In genomic region chr1:161198877-161199431, GRCh38 we compare ENCODE assay signal across 8 cellular contexts. TPM values are rescaled to one million over a fixed set of nuclear protein-coding genes. Genes with fewer than 3 reads are reported as not detected.
A peak's percentile ranks its signal among the peaks of the same experiment; 100 is the strongest.
DNase-seq lines count a peak whose midpoint lies in the region; ATAC-seq, FAIRE-seq and TF ChIP-seq lines count a peak whose summit lies in the region.

Gene ADAMTS4 (minus strand): TSS chr1:161199054. CDS start chr1:161198627, 427 bp downstream.

- H3K27me3 Mint-ChIP-seq in mesothelial cell of epicardium (ENCODE audit: low read depth): no peaks in the 10 kb centered on the region

- H3K36me3 ChIP-seq in ACC112 (ENCODE audit: insufficient read depth, low read length): peaks cover 6% of the 10 kb centered on the region; the same call in 1 of the 2 replicates
- peaks cover 3% of the 10 kb centered on the region for H3K36me3 ChIP-seq in ectodermal cell (ENCODE audit: control insufficient read depth, insufficient read depth, low read length)
- no peaks in the 10 kb centered on the region for H3K36me3 ChIP-seq in urinary bladder (ENCODE audit: insufficient read depth)

- peak within 1 kb of the TSS; percentile 62 for H3K4me3 Mint-ChIP-seq in mesothelial cell of epicardium

- H3K9me3 ChIP-seq in ectodermal cell (ENCODE audit: control insufficient read depth, low read length): no peaks in the 10 kb centered on the region

- no peak for ATAC-seq in HG03457 (IDR thresholded peaks at IDR 0.05; ENCODE audit: unreplicated experiment)

- TF ChIP-seq CTCF in mesothelial cell of epicardium (IDR thresholded peaks at IDR 0.05; ENCODE audit: unreplicated experiment): no peak

- H3K9me3 Mint-ChIP-seq in mesothelial cell of epicardium: no peaks in the 10 kb centered on the region

- H3K27ac ChIP-seq in ACC112 (ENCODE audit: low read depth, low read length) (peak within 1 kb of the TSS; percentile 99), ectodermal cell (ENCODE audit: insufficient read depth, low read depth, low read length, poor library complexity, severe bottlenecking) (peak within 1 kb of the TSS; percentile 58), urinary bladder (ENCODE audit: low read depth) (peak within 1 kb of the TSS; percentile 55)

- DNase-seq in NCI-H526 (lab: John Stamatoyannopoulos, UW) (peak; percentile 28 to 67), mesothelial cell of epicardium (ENCODE audit: low spot score in 2 of 2, unreplicated experiment in 2 of 2) (no peak), GM19239 (ENCODE audit: insufficient read length, low spot score) (no peak), NCI-H2196 (lab: John Stamatoyannopoulos, UW; ENCODE audit: unreplicated experiment) (no peak)

- WGBS in ectodermal cell, 2 experiments: 48 to 56% methylated on average over 11 of the region's 11 CpGs
- WGBS in urinary bladder: 16% methylated on average over 11 of the region's 11 CpGs

- H2AFZ ChIP-seq in ACC112 (ENCODE audit: low read length, unreplicated experiment): peak within 1 kb of the TSS; percentile 63

- H3K4me1 Mint-ChIP-seq in mesothelial cell of epicardium: peaks cover 53% of the 10 kb centered on the region

- H3K4me1 ChIP-seq in ACC112 (ENCODE audit: control insufficient read depth, insufficient read depth, low read length, unreplicated experiment) (peaks cover 75% of the 10 kb centered on the region), ectodermal cell (ENCODE audit: control insufficient read depth, insufficient read depth, low read length) (peaks cover 54% of the 10 kb centered on the region), urinary bladder (ENCODE audit: insufficient read depth) (peaks cover 2% of the 10 kb centered on the region)

- H3K4me3 ChIP-seq in ACC112 (ENCODE audit: low read depth, low read length) (peak within 1 kb of the TSS; percentile 87), ectodermal cell (ENCODE audit: insufficient read depth, low read depth, low read length) (peak within 1 kb of the TSS; percentile 7), urinary bladder (ENCODE audit: low read depth, low read length) (peak within 1 kb of the TSS; percentile 6)

- peaks cover 40% of the 10 kb centered on the region for H3K79me2 ChIP-seq in ACC112 (ENCODE audit: control insufficient read depth, insufficient read depth, low read length, unreplicated experiment)

- H3K36me3 Mint-ChIP-seq in mesothelial cell of epicardium: peaks cover 2% of the 10 kb centered on the region

- H3K27me3 ChIP-seq in ACC112 (ENCODE audit: insufficient read depth, low read length) (no peaks in the 10 kb centered on the region), ectodermal cell (ENCODE audit: control insufficient read depth, insufficient read depth, low read length, poor library complexity, severe bottlenecking) (no peaks in the 10 kb centered on the region)

- peak within 1 kb of the TSS; percentile 92 for H3K27ac Mint-ChIP-seq in mesothelial cell of epicardium

- no peak for FAIRE-seq in GM19239 (lab: Jason Lieb, UNC)

RNA-seq across cellular contexts. Expression of gene ADAMTS4, which starts in this region (rescaled TPM):
- 6.4 TPM for polyA plus RNA-seq in ectodermal cell (2013, experiment 1 of 4)
- 5.7 TPM for polyA plus RNA-seq in ectodermal cell (2013, experiment 2 of 4)
- 2.9 TPM for polyA plus RNA-seq in ectodermal cell (2013, experiment 3 of 4)
- 4.0 TPM for polyA plus RNA-seq in ectodermal cell (2013, experiment 4 of 4)
- 6.8 to 9.9 TPM (median 9.2 TPM) in 3 replicates for total RNA-seq in mesothelial cell of epicardium
- 4.4 TPM for total RNA-seq in urinary bladder
- polyA plus RNA-seq in urinary bladder: 19.6 TPM

Comparison
In these comparisons a context has a peak if more than half of its experiments do, and no peak if none do; other contexts are left out.
1. H3K4me3 ChIP-seq: peak in every context shown above with its lines; median percentile 87 in ACC112; 7 in ectodermal cell; 6 in urinary bladder.
2. DNase-seq: peak in NCI-H526 (2 of 2); none in mesothelial cell of epicardium (0 of 2), GM19239 (single experiment) and NCI-H2196 (single experiment).
3. Peak in every context shown above with its lines, with median percentiles within 50 percentile points of each other: H3K27ac ChIP-seq.